8 cellular contexts compared by ENCODE assay signal in genomic region chr10:49592726-49593563, GRCh38. TPM values are rescaled to one million over a fixed set of nuclear protein-coding genes. Genes with fewer than 3 reads are reported as not detected.
DNase-seq lines count a peak whose midpoint lies in the region; ATAC-seq, FAIRE-seq and TF ChIP-seq lines count a peak whose summit lies in the region.

No MANE protein-coding gene starts in this region.

- H3K27ac Mint-ChIP-seq in CD14-positive monocyte = no peak overlapping the region
- H3K27ac Mint-ChIP-seq in activated naive CD8-positive, alpha-beta T cell treated with anti-CD3 and anti-CD28 coated beads for 36 hours = no peak overlapping the region

- intact Hi-C loops in CD14-positive monocyte (cut with micrococcal nuclease) = loop anchor here in 1 of 2 donors (5.0 kb wide), 1 partner anchor 629 kb away; no protein-coding TSS in a partner anchor
- intact Hi-C loops in cardiac septum (cut with DNase I) = loop anchor here (10.0 kb wide), 1 partner anchor 632 kb away; no protein-coding TSS in a partner anchor

- peaks cover 13 to 17% (median 16%) of the 10 kb centered on the region in 3 donors for H3K27me3 Mint-ChIP-seq in CD14-positive monocyte (ENCODE audit: low read depth in 3 of 3)
- H3K27me3 Mint-ChIP-seq in activated naive CD8-positive, alpha-beta T cell treated with anti-CD3 and anti-CD28 coated beads for 36 hours = peaks cover 24% of the 10 kb centered on the region

- TF ChIP-seq CTCF in CD14-positive monocyte (IDR thresholded peaks at IDR 0.05) = peak; percentile 92

- H3K4me3 Mint-ChIP-seq in CD14-positive monocyte = no peak overlapping the region
- H3K4me3 Mint-ChIP-seq in activated naive CD8-positive, alpha-beta T cell treated with anti-CD3 and anti-CD28 coated beads for 36 hours = no peak overlapping the region

- no peaks in the 10 kb centered on the region for H3K36me3 Mint-ChIP-seq in CD14-positive monocyte
- H3K36me3 Mint-ChIP-seq in activated naive CD8-positive, alpha-beta T cell treated with anti-CD3 and anti-CD28 coated beads for 36 hours = no peaks in the 10 kb centered on the region

- peak; percentile 42 for FAIRE-seq in HTR-8/SVneo (lab: Jason Lieb, UNC)

- ATAC-seq in GM18873 (IDR thresholded peaks at IDR 0.05; ENCODE audit: low FRiP score, unreplicated experiment) (peak; percentile 63), HG03521 (IDR thresholded peaks at IDR 0.05; ENCODE audit: unreplicated experiment) (no peak)

- peaks cover 2% of the 10 kb centered on the region for H3K4me1 Mint-ChIP-seq in CD14-positive monocyte
- peaks cover 3% of the 10 kb centered on the region for H3K4me1 Mint-ChIP-seq in activated naive CD8-positive, alpha-beta T cell treated with anti-CD3 and anti-CD28 coated beads for 36 hours

- peaks cover 2 to 20% (median 11%) of the 10 kb centered on the region in 7 donors for H3K9me3 Mint-ChIP-seq in CD14-positive monocyte
- peaks cover 4% of the 10 kb centered on the region for H3K9me3 Mint-ChIP-seq in activated naive CD8-positive, alpha-beta T cell treated with anti-CD3 and anti-CD28 coated beads for 36 hours

- in situ Hi-C loops in SK-MEL-5 (cut with HindIII; ENCODE audit: low pct_unique_long_range_greater_than_20kb, low sequenced_read_pairs) = no loop called here

- peak; percentile 72 for DNase-seq in CD14-positive monocyte (ENCODE audit: low spot score)
- DNase-seq in HTR-8/SVneo (ENCODE audit: insufficient read length, low spot score) = peak; percentile 74
- DNase-seq in SK-MEL-5 (ENCODE audit: low read depth, low spot score) = peak; percentile 74
- peak; percentile 47 for DNase-seq in activated naive CD8-positive, alpha-beta T cell treated with anti-CD3 and anti-CD28 coated beads for 36 hours
- DNase-seq in cardiac septum (ENCODE audit: low spot score) = peak; percentile 76
- peak; percentile 60 for DNase-seq in retina

RNA-seq across cellular contexts. Expression of gene SLC18A3, which starts 17.2 kb away (rescaled TPM):
- polyA plus RNA-seq in CD14-positive monocyte = not detected
- total RNA-seq in SK-MEL-5 (2014; rRNA removed; shearing (Covaris generic)) = 0.11 TPM in 1 of 2 replicates, not detected in the other
- polyA plus RNA-seq in SK-MEL-5 (2015; cell fraction: cytosol; rRNA removed) = not detected in 2 replicates
- not detected in 2 replicates for polyA plus RNA-seq in SK-MEL-5 (2015; cell fraction: nucleus; rRNA removed)
- total RNA-seq in activated naive CD8-positive, alpha-beta T cell treated with anti-CD3 and anti-CD28 coated beads for 36 hours = not detected
- not detected for total RNA-seq in cardiac septum

RNA-seq across cellular contexts. Expression of gene CHAT, which starts 20.9 kb away (rescaled TPM):
- polyA plus RNA-seq in CD14-positive monocyte = not detected
- total RNA-seq in SK-MEL-5 (2014; rRNA removed; shearing (Covaris generic)) = not detected in 2 replicates
- 0.10 TPM in 1 of 2 replicates, not detected in the other for polyA plus RNA-seq in SK-MEL-5 (2015; cell fraction: cytosol; rRNA removed)
- polyA plus RNA-seq in SK-MEL-5 (2015; cell fraction: nucleus; rRNA removed) = not detected in 2 replicates
- total RNA-seq in activated naive CD8-positive, alpha-beta T cell treated with anti-CD3 and anti-CD28 coated beads for 36 hours = not detected
- total RNA-seq in cardiac septum = not detected

RNA-seq across cellular contexts. Expression of gene ERCC6, which starts 54.0 kb away (rescaled TPM):
- 1 to 10 TPM; 5.4 to 6.0 TPM for polyA plus RNA-seq in CD14-positive monocyte
- total RNA-seq in SK-MEL-5 (2014; rRNA removed; shearing (Covaris generic)) = 11.4 and 16.1 TPM in 2 replicates
- polyA plus RNA-seq in SK-MEL-5 (2015; cell fraction: cytosol; rRNA removed) = 10.9 and 16.9 TPM in 2 replicates
- polyA plus RNA-seq in SK-MEL-5 (2015; cell fraction: nucleus; rRNA removed) = 25.7 and 30.3 TPM in 2 replicates
- total RNA-seq in activated naive CD8-positive, alpha-beta T cell treated with anti-CD3 and anti-CD28 coated beads for 36 hours = 10 to 100 TPM; 14.2 to 22.1 TPM
- 21.6 TPM for total RNA-seq in cardiac septum
